12 cellular contexts compared by ENCODE assay signal in the genomic region with DNA sequence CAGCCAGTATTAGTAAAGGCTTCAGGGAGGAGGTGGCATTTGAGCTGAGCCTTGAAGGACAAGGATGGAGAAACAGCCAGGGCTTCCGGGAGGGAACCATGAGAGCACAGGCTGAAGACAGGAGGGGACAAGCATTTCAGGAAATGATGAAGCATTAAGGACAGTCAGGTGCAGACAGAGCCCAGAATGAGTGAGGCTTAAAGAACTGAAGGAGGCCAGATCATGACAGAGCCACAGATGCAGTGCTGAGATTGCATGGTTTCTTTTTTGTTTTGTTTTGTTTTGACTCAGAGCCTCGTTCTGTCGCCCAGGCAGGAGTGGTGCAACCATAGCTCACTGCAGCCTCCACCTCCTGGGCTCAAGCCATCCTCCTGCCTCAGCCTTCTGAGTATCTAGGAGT.
DNase-seq lines count a peak whose midpoint lies in the region; ATAC-seq and TF ChIP-seq lines count a peak whose summit lies in the region.
"Had no signal": no experiment of that assay in that cellular context is flagged by ENCODE, and none has a peak within 500 bp of the region (broad histone marks: within the 10 kb centered on the region; RNA-seq: fewer than 3 reads in every experiment).

No MANE protein-coding gene starts in this region.

- H3K4me2 ChIP-seq in OCI-LY3 (ENCODE audit: low read length): peak overlapping the region; percentile 18; the same call in 1 of the 2 replicates
- H3K4me2 ChIP-seq in OCI-LY7 (ENCODE audit: low read length): no peak overlapping the region

- no peak overlapping the region for H3K27ac Mint-ChIP-seq in activated naive CD8-positive, alpha-beta T cell treated with anti-CD3 and anti-CD28 coated beads, Interleukin-2, amount 50 U/mL, for 24 hours

- in situ Hi-C loops in GM13976 (cut with MboI; ENCODE audit: low sequenced_read_pairs, unreplicated experiment): no loop called here

- no peaks in the 10 kb centered on the region for H3K9me2 ChIP-seq in OCI-LY7 (ENCODE audit: insufficient read depth, low read length)

- H3K27me3 Mint-ChIP-seq in activated naive CD8-positive, alpha-beta T cell treated with anti-CD3 and anti-CD28 coated beads, Interleukin-2, amount 50 U/mL, for 24 hours: peaks cover 4% of the 10 kb centered on the region

- CTCF ChIA-PET in OCI-LY7 (lab: Charles Lee; ENCODE audit: unreplicated experiment): no interaction called here

- H3K27ac ChIP-seq in OCI-LY3 (ENCODE audit: low read length) (0 out of 2 replicates have a peak overlapping the region, but pooled peaks have one; percentile 20), OCI-LY7 (ENCODE audit: low read depth, low read length, poor library complexity, severe bottlenecking) (no peak overlapping the region)

- H3K27me3 ChIP-seq in OCI-LY3 (ENCODE audit: low read depth, low read length): peaks cover 23% of the 10 kb centered on the region

- H3K4me1 ChIP-seq in OCI-LY3 (ENCODE audit: low read length) (peaks cover 9% of the 10 kb centered on the region), OCI-LY7 (ENCODE audit: insufficient read depth, low read length, poor library complexity, severe bottlenecking) (no peaks in the 10 kb centered on the region)

- H3K36me3 ChIP-seq in OCI-LY3 (replicated peaks; ENCODE audit: low read depth, low read length) (no peaks in the 10 kb centered on the region), OCI-LY7 (ENCODE audit: insufficient read depth, low read length) (no peaks in the 10 kb centered on the region)

- TF ChIP-seq CTCF in GM13976 (IDR thresholded peaks at IDR 0.05; ENCODE audit: borderline replicate concordance, control extremely low read depth, extremely low read depth, insufficient read depth, missing control alignments) (no peak), OCI-LY3 (IDR thresholded peaks at IDR 0.05; ENCODE audit: low read depth, low read length) (no peak), OCI-LY7 (conservative IDR thresholded peaks at IDR 0.05; ENCODE audit: low read length) (no peak)

- no peaks in the 10 kb centered on the region for H3K4me1 Mint-ChIP-seq in activated naive CD8-positive, alpha-beta T cell treated with anti-CD3 and anti-CD28 coated beads, Interleukin-2, amount 50 U/mL, for 24 hours

- DNase-seq in GM13976 (ENCODE audit: low spot score): peak; percentile 36
- no peak for DNase-seq in islet precursor cell
- no peak for DNase-seq in OCI-LY7 (ENCODE audit: low spot score)
- DNase-seq in activated naive CD8-positive, alpha-beta T cell treated with anti-CD3 and anti-CD28 coated beads, Interleukin-2, amount 50 U/mL, for 24 hours: no peak
- DNase-seq in GM19240 (ENCODE audit: insufficient read length, low spot score): no peak
- DNase-seq: NCI-H446 treated with DMSO at 0.1 percent for 48 hours; stimulated activated CD4-positive, alpha-beta T cell treated with anti-CD3 and anti-CD28 coated beads, Interleukin-2, amount 100 ng/mL, for 24 hours; stimulated activated naive CD4-positive, alpha-beta T cell had no signal

- POLR2A ChIA-PET in OCI-LY7 (lab: Charles Lee): no interaction called here

- ATAC-seq in GM21360 (IDR thresholded peaks at IDR 0.05; ENCODE audit: unreplicated experiment) (peak; percentile 84), HG02938 (IDR thresholded peaks at IDR 0.05; ENCODE audit: unreplicated experiment) (peak; percentile 73)
- ATAC-seq in activated naive CD8-positive, alpha-beta T cell treated with anti-CD3 and anti-CD28 coated beads, Interleukin-2, amount 50 U/mL, for 24 hours: no peak
- ATAC-seq: activated naive CD4-positive, alpha-beta T cell treated with anti-CD3 and anti-CD28 coated beads, Interleukin-2, amount 50 U/mL, for 72 hours had no signal

- H4K20me1 ChIP-seq in OCI-LY3 (ENCODE audit: insufficient read depth, low read length) (no peaks in the 10 kb centered on the region), OCI-LY7 (ENCODE audit: insufficient read depth, low read length) (no peaks in the 10 kb centered on the region)

- H3K79me2 ChIP-seq in OCI-LY3 (ENCODE audit: low read length) (no peaks in the 10 kb centered on the region), OCI-LY7 (ENCODE audit: insufficient read depth, low read depth, low read length) (no peaks in the 10 kb centered on the region)

- H3K9me3 ChIP-seq in OCI-LY3 (ENCODE audit: insufficient read depth, low read length) (no peaks in the 10 kb centered on the region), OCI-LY7 (ENCODE audit: low read length) (no peaks in the 10 kb centered on the region)

- H3K36me3 Mint-ChIP-seq in activated naive CD8-positive, alpha-beta T cell treated with anti-CD3 and anti-CD28 coated beads, Interleukin-2, amount 50 U/mL, for 24 hours (ENCODE audit: low read depth): no peaks in the 10 kb centered on the region
- H3K36me3 Mint-ChIP-seq: activated naive CD4-positive, alpha-beta T cell treated with anti-CD3 and anti-CD28 coated beads, Interleukin-2, amount 50 U/mL, for 72 hours had no signal

- BruUV-seq in OCI-LY7 (replicated peaks; lab: Mats Ljungman, UMichigan): no TSS peak

- intact Hi-C loops in OCI-LY7 (cut with micrococcal nuclease; ENCODE audit: unreplicated experiment): no loop called here

- H3K4me3 Mint-ChIP-seq in activated naive CD8-positive, alpha-beta T cell treated with anti-CD3 and anti-CD28 coated beads, Interleukin-2, amount 50 U/mL, for 24 hours: no peak overlapping the region

- H3K4me3 ChIP-seq in OCI-LY3 (ENCODE audit: low read length) (no peak overlapping the region), OCI-LY7 (ENCODE audit: low read depth, low read length, poor library complexity, severe bottlenecking) (no peak overlapping the region)

- peaks cover 3% of the 10 kb centered on the region for H3K9me3 Mint-ChIP-seq in activated naive CD8-positive, alpha-beta T cell treated with anti-CD3 and anti-CD28 coated beads, Interleukin-2, amount 50 U/mL, for 24 hours

- H2AFZ ChIP-seq in OCI-LY3 (ENCODE audit: low read depth, low read length) (no peak overlapping the region), OCI-LY7 (ENCODE audit: low read length) (no peak overlapping the region)

- H3K9ac ChIP-seq in OCI-LY3 (ENCODE audit: low read length): no peak overlapping the region
